In genomic region chr12:9910716-9911421, GRCh38 we compare ENCODE assay signal across 17 cellular contexts. TPM values are rescaled to one million over a fixed set of nuclear protein-coding genes. Genes with fewer than 3 reads are reported as not detected.
DNase-seq lines count a peak whose midpoint lies in the region; ATAC-seq, FAIRE-seq and TF ChIP-seq lines count a peak whose summit lies in the region.
"Had no signal": no experiment of that assay in that cellular context is flagged by ENCODE, and none has a peak within 500 bp of the region (broad histone marks: within the 10 kb centered on the region; RNA-seq: fewer than 3 reads in every experiment).

No MANE protein-coding gene starts in this region.

- CTCF ChIA-PET in naive thymus-derived CD4-positive, alpha-beta T cell (lab: Charles Lee): interaction anchor here (0.9 kb wide), 1 partner anchor 160 kb away, joined by 7 read pairs; no protein-coding TSS in a partner anchor

- H3K27ac ChIP-seq in naive thymus-derived CD4-positive, alpha-beta T cell (ENCODE audit: low read depth, low read length): no peak overlapping the region
- no peak overlapping the region for H3K27ac ChIP-seq in dorsolateral prefrontal cortex
- H3K27ac ChIP-seq: tibial nerve had no signal

- peaks cover 0 to 12% (median 0%) of the 10 kb centered on the region in 5 donors for H3K27me3 Mint-ChIP-seq in naive thymus-derived CD4-positive, alpha-beta T cell
- H3K27me3 Mint-ChIP-seq: effector memory CD8-positive, alpha-beta T cell had no signal

- FAIRE-seq in GM19239 (lab: Jason Lieb, UNC): no peak

- intact Hi-C loops in naive thymus-derived CD4-positive, alpha-beta T cell (cut with micrococcal nuclease): no loop called here
- intact Hi-C loops in dorsolateral prefrontal cortex (cut with DNase I): no loop called here

- TF ChIP-seq CTCF in dorsolateral prefrontal cortex (IDR thresholded peaks at IDR 0.05 in 54 of 56, conservative IDR thresholded peaks at IDR 0.05 in 2 of 56; ENCODE audit: low read depth in 1 of 56, partially characterized antibody in 56 of 56): no peak

- POLR2A ChIA-PET in naive thymus-derived CD4-positive, alpha-beta T cell (lab: Charles Lee): no interaction called here

- DNase-seq in H7: no peak
- peak; percentile 5 for DNase-seq in LHCN-M2 (ENCODE audit: low read depth)
- peak; percentile 66 for DNase-seq in ecto neural progenitor cell (ENCODE audit: low spot score)
- DNase-seq in naive thymus-derived CD4-positive, alpha-beta T cell: no peak
- DNase-seq in GM19239 (ENCODE audit: insufficient read length, low spot score): no peak
- DNase-seq in DMS153 treated with DMSO at 0.1 percent for 48 hours (lab: John Stamatoyannopoulos, UW; ENCODE audit: unreplicated experiment): no peak
- DNase-seq in dorsolateral prefrontal cortex: no peak
- DNase-seq: activated naive CD4-positive, alpha-beta T cell; C1 segment of cervical spinal cord; effector memory CD8-positive, alpha-beta T cell; NCI-H1417 treated with DMSO at 0.1 percent for 48 hours; NCI-H226; SK-N-SH had no signal

- peaks cover 0 to 23% (median 8%) of the 10 kb centered on the region in 3 experiments for H3K9me3 ChIP-seq in naive thymus-derived CD4-positive, alpha-beta T cell (ENCODE audit: control insufficient read depth in 2 of 3, low read length in 3 of 3)
- H3K9me3 ChIP-seq: SK-N-SH had no signal

- H3K4me1 Mint-ChIP-seq in naive thymus-derived CD4-positive, alpha-beta T cell: peaks cover 11 to 40% (median 35%) of the 10 kb centered on the region in 7 donors

- peaks cover 5 to 58% (median 15%) of the 10 kb centered on the region in 5 donors for H3K36me3 Mint-ChIP-seq in naive thymus-derived CD4-positive, alpha-beta T cell

- no peak for ATAC-seq in naive thymus-derived CD4-positive, alpha-beta T cell
- no peak for ATAC-seq in HG02642 (IDR thresholded peaks at IDR 0.05; ENCODE audit: poor library complexity, unreplicated experiment)
- ATAC-seq: effector memory CD8-positive, alpha-beta T cell had no signal

- H3K4me3 Mint-ChIP-seq in naive thymus-derived CD4-positive, alpha-beta T cell: peak overlapping the region in 1 of 10 donors; percentile 5
- H3K4me3 Mint-ChIP-seq: effector memory CD8-positive, alpha-beta T cell had no signal

- peaks cover 5 to 45% (median 22%) of the 10 kb centered on the region in 11 donors for H3K9me3 Mint-ChIP-seq in naive thymus-derived CD4-positive, alpha-beta T cell

- H3K4me3 ChIP-seq in H7 (ENCODE audit: insufficient read depth, low read depth, low read length) (peak overlapping the region; percentile 50; the same call in 1 of the 2 replicates), dorsolateral prefrontal cortex (no peak overlapping the region)
- H3K4me3 ChIP-seq in naive thymus-derived CD4-positive, alpha-beta T cell (ENCODE audit: low read length): no peak overlapping the region
- H3K4me3 ChIP-seq: tibial nerve had no signal

- H3K27me3 ChIP-seq in H7 (ENCODE audit: control insufficient read depth, insufficient read depth, low read length) (no peaks in the 10 kb centered on the region), dorsolateral prefrontal cortex (peaks cover 0 to 8% (median 0%) of the 10 kb centered on the region in 45 donors)
- no peaks in the 10 kb centered on the region for H3K27me3 ChIP-seq in naive thymus-derived CD4-positive, alpha-beta T cell (ENCODE audit: control insufficient read depth in 2 of 2, insufficient read depth in 2 of 2, low read length in 2 of 2)
- H3K27me3 ChIP-seq: tibial nerve had no signal

- H3K27ac Mint-ChIP-seq in naive thymus-derived CD4-positive, alpha-beta T cell: peak overlapping the region in 5 of 9 donors; percentile 25 to 61 (median 52)
- H3K27ac Mint-ChIP-seq: effector memory CD8-positive, alpha-beta T cell had no signal

- H3K36me3 ChIP-seq in H7 (replicated peaks; ENCODE audit: control insufficient read depth, insufficient read depth, low read length): no peaks in the 10 kb centered on the region; the same call in none of the 2 replicates
- no peaks in the 10 kb centered on the region for H3K36me3 ChIP-seq in naive thymus-derived CD4-positive, alpha-beta T cell (ENCODE audit: control insufficient read depth in 2 of 3, insufficient read depth in 3 of 3, low read length in 3 of 3)
- H3K36me3 ChIP-seq: tibial nerve had no signal

- H3K4me1 ChIP-seq in naive thymus-derived CD4-positive, alpha-beta T cell (ENCODE audit: control insufficient read depth in 2 of 2, insufficient read depth in 2 of 2, low read length in 2 of 2): peaks cover 9 to 16% of the 10 kb centered on the region in 2 donors
- H3K4me1 ChIP-seq: tibial nerve had no signal

RNA-seq across cellular contexts. Expression of gene CLEC2A, which starts 21.3 kb away (rescaled TPM):
- not detected in 2 replicates for total RNA-seq in H7 (2014; rRNA removed; shearing (Covaris generic))
- total RNA-seq in LHCN-M2 (2014; rRNA removed) (not detected in 2 replicates), dorsolateral prefrontal cortex (1 to 10 TPM in 3 of 120 experiments, under 1 TPM in 5, not detected in 112; 0.53 to 2.2 (median 0.75) TPM)
- polyA plus RNA-seq in LHCN-M2 (2012): not detected
- total RNA-seq in naive thymus-derived CD4-positive, alpha-beta T cell: not detected
- under 1 TPM in 1 of 2 donors, not detected in 1; 0.22 TPM for polyA plus RNA-seq in naive thymus-derived CD4-positive, alpha-beta T cell
- total RNA-seq: activated CD8-positive, alpha-beta memory T cell treated with anti-CD3 and anti-CD28 coated beads for 36 hours; pulmonary artery endothelial cell; tibial nerve had no signal
- polyA plus RNA-seq: SK-N-SH had no signal

RNA-seq across cellular contexts. Expression of gene KLRF2, which starts 29.6 kb away (rescaled TPM):
- total RNA-seq in H7 (2014; rRNA removed; shearing (Covaris generic)): not detected in 2 replicates
- not detected in 2 replicates for total RNA-seq in LHCN-M2 (2014; rRNA removed)
- polyA plus RNA-seq in LHCN-M2 (2012): not detected
- not detected for total RNA-seq in naive thymus-derived CD4-positive, alpha-beta T cell
- polyA plus RNA-seq in naive thymus-derived CD4-positive, alpha-beta T cell: not detected
- not detected for total RNA-seq in dorsolateral prefrontal cortex
- total RNA-seq: activated CD8-positive, alpha-beta memory T cell treated with anti-CD3 and anti-CD28 coated beads for 36 hours; pulmonary artery endothelial cell; tibial nerve had no signal
- polyA plus RNA-seq: SK-N-SH had no signal

RNA-seq across cellular contexts. Expression of gene CLEC2B, which starts 41.7 kb away (rescaled TPM):
- 0.18 TPM in 1 of 2 replicates, not detected in the other for total RNA-seq in H7 (2014; rRNA removed; shearing (Covaris generic))
- 7.8 and 16.2 TPM in 2 replicates for total RNA-seq in LHCN-M2 (2014; rRNA removed)
- polyA plus RNA-seq in LHCN-M2 (2012): 5.8 TPM
- total RNA-seq in naive thymus-derived CD4-positive, alpha-beta T cell: 10 to 100 TPM; 50.1 to 86.8 (median 73.8) TPM
- polyA plus RNA-seq in naive thymus-derived CD4-positive, alpha-beta T cell: 10 to 100 TPM; 22.1 to 61.2 TPM
- total RNA-seq in dorsolateral prefrontal cortex: 10 to 100 TPM in 5 of 120 experiments, 1 to 10 TPM in 114, under 1 TPM in 1; 0.60 to 13.2 (median 3.9) TPM
- polyA plus RNA-seq: SK-N-SH had no signal

Comparison
In these comparisons a context has a peak if more than half of its experiments do, and no peak if none do; other contexts are left out.
1. DNase-seq: peak in LHCN-M2 (single experiment) and ecto neural progenitor cell (single experiment); none in H7 (single experiment), naive thymus-derived CD4-positive, alpha-beta T cell (0 of 9), GM19239 (single experiment), DMS153 treated with DMSO at 0.1 percent for 48 hours (single experiment) and dorsolateral prefrontal cortex (0 of 10).